Comparison of ENCODE assay signal across 11 cellular contexts in genomic region chr9:129206401-129206800, GRCh38.
"Had no signal": no experiment of that assay in that cellular context is flagged by ENCODE, and none has a peak within 500 bp of the region (broad histone marks: within the 10 kb centered on the region; RNA-seq: fewer than 3 reads in every experiment).

No MANE protein-coding gene starts in this region.

- ATAC-seq: activated T-helper 17 cell treated with anti-CD3 and anti-CD28 coated beads, Interleukin-2, amount 50 U/mL, for 72 hours had no signal

- H3K4me3 ChIP-seq: hepatocyte, skin epidermis, transverse colon had no signal

- H3K9me3 Mint-ChIP-seq: activated T-helper 17 cell treated with anti-CD3 and anti-CD28 coated beads, Interleukin-2, amount 50 U/mL, for 72 hours; T-helper 2 cell treated with Interferon-gamma antibody and Interleukin-4, amounts not matched to agents 5 μg/mL and 100 μg/mL, for 36 hours had no signal

- H3K9me3 ChIP-seq: transverse colon had no signal

- H3K36me3 Mint-ChIP-seq: activated naive CD4-positive, alpha-beta T cell treated with anti-CD3 and anti-CD28 coated beads, Interleukin-2, amount 10 ng/mL, durations not matched to agents 7 days and 5 days had no signal

- H3K27me3 ChIP-seq: brain microvascular endothelial cell, hepatocyte, transverse colon had no signal

- H3K27ac Mint-ChIP-seq: activated T-helper 17 cell treated with anti-CD3 and anti-CD28 coated beads, Interleukin-2, amount 50 U/mL, for 72 hours; T-helper 2 cell treated with Interferon-gamma antibody and Interleukin-4, amounts not matched to agents 5 μg/mL and 100 μg/mL, for 36 hours had no signal

- H3K79me2 ChIP-seq: hepatocyte had no signal

- H3K27me3 Mint-ChIP-seq: activated T-helper 17 cell treated with anti-CD3 and anti-CD28 coated beads, Interleukin-2, amount 50 U/mL, for 72 hours had no signal

- H3K27ac ChIP-seq: brain microvascular endothelial cell, hepatocyte, skin epidermis, transverse colon had no signal

- DNase-seq: activated CD4-positive, alpha-beta T cell treated with anti-CD3 and anti-CD28 coated beads for 1 hour; brain microvascular endothelial cell; dermis blood vessel endothelial cell; posterior cingulate gyrus; stimulated activated CD4-positive, alpha-beta T cell treated with anti-CD3 and anti-CD28 coated beads, Interleukin-4, amount 100 ng/mL, for 4 hours; transverse colon had no signal

- H3K36me3 ChIP-seq: brain microvascular endothelial cell, transverse colon had no signal

- H3K4me2 ChIP-seq: hepatocyte had no signal

- H2AFZ ChIP-seq: hepatocyte had no signal

- H3K4me3 Mint-ChIP-seq: activated naive CD4-positive, alpha-beta T cell treated with anti-CD3 and anti-CD28 coated beads, Interleukin-2, amount 10 ng/mL, durations not matched to agents 7 days and 5 days; activated T-helper 17 cell treated with anti-CD3 and anti-CD28 coated beads, Interleukin-2, amount 50 U/mL, for 72 hours; T-helper 2 cell treated with Interferon-gamma antibody and Interleukin-4, amounts not matched to agents 5 μg/mL and 100 μg/mL, for 36 hours had no signal
